8 cellular contexts compared by ENCODE assay signal in the genomic region with DNA sequence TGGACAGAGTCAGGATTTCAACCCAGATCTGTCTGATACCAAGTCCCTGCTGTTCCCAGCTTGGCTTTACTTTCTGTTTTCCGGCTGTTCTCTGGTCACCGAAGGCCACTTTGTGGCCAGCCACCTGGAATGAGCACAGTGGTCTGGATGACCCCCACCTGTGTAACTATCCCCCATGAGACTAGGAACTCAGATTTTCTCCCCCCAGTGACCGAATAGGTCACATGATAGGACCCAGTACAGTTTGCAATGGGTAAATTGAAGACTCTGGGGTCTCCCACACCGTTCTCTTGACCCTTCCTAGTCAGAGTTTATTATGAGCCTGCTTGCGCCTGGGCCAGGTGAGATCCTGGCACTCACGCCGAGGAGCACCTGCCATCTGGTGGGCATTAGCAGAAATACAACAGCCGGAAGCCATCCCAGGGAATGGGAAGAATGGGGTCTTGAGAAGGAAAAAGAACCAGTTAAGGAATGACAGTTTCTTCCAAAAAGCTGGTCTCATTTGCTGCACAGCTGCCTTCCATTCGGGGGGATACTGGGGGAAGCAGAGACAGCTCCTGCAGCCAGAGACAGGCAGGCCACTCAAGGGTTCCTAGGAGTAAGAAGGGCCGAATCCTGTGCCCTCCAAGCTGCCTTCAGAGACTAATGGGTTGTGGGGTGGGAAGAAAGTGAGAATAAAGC. TPM values are rescaled to one million over a fixed set of nuclear protein-coding genes. Genes with fewer than 3 reads are reported as not detected.
DNase-seq lines count a peak whose midpoint lies in the region; ATAC-seq and TF ChIP-seq lines count a peak whose summit lies in the region.

No MANE protein-coding gene starts in this region.

- H3K27ac Mint-ChIP-seq in activated B cell treated with CpG ODN at 0.5 μM for 24 hours: no peak overlapping the region
- H3K27ac Mint-ChIP-seq in central memory CD8-positive, alpha-beta T cell (ENCODE audit: low read depth): no peak overlapping the region
- H3K27ac Mint-ChIP-seq in stimulated activated naive B cell treated with anti-CD40 and anti-IgM and Interleukin-4, amounts not matched to agents 10 μg/mL and 1 μg/mL and 100 μg/mL, for 72 hours: peak overlapping the region; percentile 9

- DNase-seq in GM12865 (ENCODE audit: low read depth) (peak; percentile 65), NCI-H146 treated with DMSO at 0.1 percent for 48 hours (lab: John Stamatoyannopoulos, UW; ENCODE audit: unreplicated experiment) (peak; percentile 10), activated B cell treated with CpG ODN at 0.5 μM for 24 hours (peak; percentile 30)
- DNase-seq in central memory CD8-positive, alpha-beta T cell (ENCODE audit: low spot score in 2 of 2): peak; percentile 23 to 28
- peak; percentile 8 for DNase-seq in stimulated activated naive B cell treated with anti-CD40 and anti-IgM and Interleukin-4, amounts not matched to agents 10 μg/mL and 1 μg/mL and 100 μg/mL, for 72 hours

- peak overlapping the region; percentile 31 to 36 for H3K9ac ChIP-seq in liver (ENCODE audit: low read depth in 1 of 2, low read length in 2 of 2)

- CTCF ChIA-PET in activated B cell treated with CpG ODN at 0.5 μM for 24 hours (lab: Charles Lee): interaction anchor here (0.7 to 4.8 kb wide), 19 partner anchors 8 to 294 kb away, joined by 3 to 69 read pairs (median 5); a partner anchor contains a TSS

- peak; percentile 97 for TF ChIP-seq RAD21 in liver (IDR thresholded peaks at IDR 0.05)

- no peaks in the 10 kb centered on the region for H3K27me3 ChIP-seq in liver (ENCODE audit: control insufficient read depth in 4 of 4, insufficient read depth in 4 of 4, low read length in 3 of 4)

- H3K27ac ChIP-seq in liver (ENCODE audit: low read depth in 1 of 2, low read length in 2 of 2): peak overlapping the region; percentile 36 to 78

- no peak overlapping the region for H3K4me3 Mint-ChIP-seq in activated B cell treated with CpG ODN at 0.5 μM for 24 hours
- no peak overlapping the region for H3K4me3 Mint-ChIP-seq in central memory CD8-positive, alpha-beta T cell
- no peak overlapping the region for H3K4me3 Mint-ChIP-seq in stimulated activated naive B cell treated with anti-CD40 and anti-IgM and Interleukin-4, amounts not matched to agents 10 μg/mL and 1 μg/mL and 100 μg/mL, for 72 hours

- H3K27me3 Mint-ChIP-seq in activated B cell treated with CpG ODN at 0.5 μM for 24 hours: no peaks in the 10 kb centered on the region
- H3K27me3 Mint-ChIP-seq in central memory CD8-positive, alpha-beta T cell: no peaks in the 10 kb centered on the region
- H3K27me3 Mint-ChIP-seq in stimulated activated naive B cell treated with anti-CD40 and anti-IgM and Interleukin-4, amounts not matched to agents 10 μg/mL and 1 μg/mL and 100 μg/mL, for 72 hours: no peaks in the 10 kb centered on the region

- H3K9me3 Mint-ChIP-seq in activated B cell treated with CpG ODN at 0.5 μM for 24 hours: no peaks in the 10 kb centered on the region
- H3K9me3 Mint-ChIP-seq in central memory CD8-positive, alpha-beta T cell: no peaks in the 10 kb centered on the region
- H3K9me3 Mint-ChIP-seq in stimulated activated naive B cell treated with anti-CD40 and anti-IgM and Interleukin-4, amounts not matched to agents 10 μg/mL and 1 μg/mL and 100 μg/mL, for 72 hours: no peaks in the 10 kb centered on the region

- peaks cover 0 to 2% (median 0%) of the 10 kb centered on the region in 4 donors for H3K36me3 ChIP-seq in liver (ENCODE audit: control insufficient read depth in 4 of 4, insufficient read depth in 3 of 4, low read depth in 1 of 4, low read length in 3 of 4)

- 21% methylated on average over 10 of the region's 10 CpGs for WGBS in liver

- peaks cover 1 to 19% (median 11%) of the 10 kb centered on the region in 4 donors for H3K4me1 ChIP-seq in liver (ENCODE audit: control insufficient read depth in 4 of 4, insufficient read depth in 4 of 4, low read length in 3 of 4)

- POLR2A ChIA-PET in activated B cell treated with CpG ODN at 0.5 μM for 24 hours (lab: Charles Lee): interaction anchor here (0.5 to 0.8 kb wide), 5 partner anchors 12 to 397 kb away, joined by 3 to 4 read pairs (median 3); no protein-coding TSS in a partner anchor

- no peak overlapping the region for H3K4me3 ChIP-seq in GM12865 (ENCODE audit: low read depth, low read length)
- no peak overlapping the region for H3K4me3 ChIP-seq in liver (ENCODE audit: low read depth in 1 of 3, low read length in 3 of 3)

- H3K9me3 ChIP-seq in liver (ENCODE audit: control insufficient read depth in 4 of 4, low read length in 3 of 4): no peaks in the 10 kb centered on the region

- intact Hi-C loops in activated B cell treated with CpG ODN at 0.5 μM for 24 hours (cut with micrococcal nuclease): loop anchor here (1.0 to 5.0 kb wide), 4 partner anchors 46 to 631 kb away; a partner anchor contains a TSS

- ATAC-seq in activated B cell treated with CpG ODN at 0.5 μM for 24 hours (ENCODE audit: low read depth): peak; percentile 86
- peak; percentile 40 for ATAC-seq in central memory CD8-positive, alpha-beta T cell (replicated peaks; ENCODE audit: extremely low read depth, poor library complexity, severe bottlenecking)
- peak; percentile 80 to 85 for ATAC-seq in stimulated activated naive B cell treated with anti-CD40 and anti-IgM and Interleukin-4, amounts not matched to agents 10 μg/mL and 1 μg/mL and 100 μg/mL, for 72 hours (replicated peaks)
- no peak for ATAC-seq in HG03460 (IDR thresholded peaks at IDR 0.05; ENCODE audit: unreplicated experiment)
- ATAC-seq in HG03135 (IDR thresholded peaks at IDR 0.05; ENCODE audit: unreplicated experiment): no peak

- TF ChIP-seq CTCF in GM12865 (IDR thresholded peaks at IDR 0.05; ENCODE audit: insufficient read depth, low read depth, low read length, missing control alignments): peak; percentile 85
- TF ChIP-seq CTCF in activated B cell treated with CpG ODN at 0.5 μM for 24 hours (IDR thresholded peaks at IDR 0.05): peak; percentile 90
- TF ChIP-seq CTCF in liver (IDR thresholded peaks at IDR 0.05; ENCODE audit: low read depth, low read length, missing input control): peak; percentile 85

- H3K36me3 Mint-ChIP-seq in activated B cell treated with CpG ODN at 0.5 μM for 24 hours (ENCODE audit: low read depth): no peaks in the 10 kb centered on the region
- no peaks in the 10 kb centered on the region for H3K36me3 Mint-ChIP-seq in central memory CD8-positive, alpha-beta T cell (ENCODE audit: insufficient read depth)
- no peaks in the 10 kb centered on the region for H3K36me3 Mint-ChIP-seq in stimulated activated naive B cell treated with anti-CD40 and anti-IgM and Interleukin-4, amounts not matched to agents 10 μg/mL and 1 μg/mL and 100 μg/mL, for 72 hours

- H3K4me1 Mint-ChIP-seq in activated B cell treated with CpG ODN at 0.5 μM for 24 hours: peaks cover 5% of the 10 kb centered on the region
- peaks cover 11% of the 10 kb centered on the region for H3K4me1 Mint-ChIP-seq in central memory CD8-positive, alpha-beta T cell
- peaks cover 6% of the 10 kb centered on the region in 2 donors for H3K4me1 Mint-ChIP-seq in stimulated activated naive B cell treated with anti-CD40 and anti-IgM and Interleukin-4, amounts not matched to agents 10 μg/mL and 1 μg/mL and 100 μg/mL, for 72 hours

TF ChIP-seq in liver, 16 proteins besides CTCF, POLR2A, EP300 and RAD21:
- TF ChIP-seq TAF1 (conservative IDR thresholded peaks at IDR 0.05) (no peak), FOXA2 (IDR thresholded peaks at IDR 0.05) (no peak), FOXA1 (IDR thresholded peaks at IDR 0.05) (no peak), GABPA (IDR thresholded peaks at IDR 0.05 in 1 of 2, conservative IDR thresholded peaks at IDR 0.05 in 1 of 2) (no peak), SP1 (IDR thresholded peaks at IDR 0.05) (no peak), JUND (IDR thresholded peaks at IDR 0.05) (no peak), RXRA (IDR thresholded peaks at IDR 0.05) (peak; percentile 9 to 53), EGR1 (IDR thresholded peaks at IDR 0.05; ENCODE audit: low read depth in 2 of 2) (no peak)
- TF ChIP-seq, protein P1, sequence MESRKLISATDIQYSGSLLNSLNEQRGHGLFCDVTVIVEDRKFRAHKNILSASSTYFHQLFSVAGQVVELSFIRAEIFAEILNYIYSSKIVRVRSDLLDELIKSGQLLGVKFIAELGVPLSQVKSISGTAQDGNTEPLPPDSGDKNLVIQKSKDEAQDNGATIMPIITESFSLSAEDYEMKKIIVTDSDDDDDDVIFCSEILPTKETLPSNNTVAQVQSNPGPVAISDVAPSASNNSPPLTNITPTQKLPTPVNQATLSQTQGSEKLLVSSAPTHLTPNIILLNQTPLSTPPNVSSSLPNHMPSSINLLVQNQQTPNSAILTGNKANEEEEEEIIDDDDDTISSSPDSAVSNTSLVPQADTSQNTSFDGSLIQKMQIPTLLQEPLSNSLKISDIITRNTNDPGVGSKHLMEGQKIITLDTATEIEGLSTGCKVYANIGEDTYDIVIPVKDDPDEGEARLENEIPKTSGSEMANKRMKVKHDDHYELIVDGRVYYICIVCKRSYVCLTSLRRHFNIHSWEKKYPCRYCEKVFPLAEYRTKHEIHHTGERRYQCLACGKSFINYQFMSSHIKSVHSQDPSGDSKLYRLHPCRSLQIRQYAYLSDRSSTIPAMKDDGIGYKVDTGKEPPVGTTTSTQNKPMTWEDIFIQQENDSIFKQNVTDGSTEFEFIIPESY (IDR thresholded peaks at IDR 0.05): no peak

RNA-seq across cellular contexts. Expression of a gene that starts 7.1 kb away (rescaled TPM):
- 0.86 and 1.0 TPM in 2 replicates for total RNA-seq in activated B cell treated with CpG ODN at 0.5 μM for 24 hours
- total RNA-seq in liver: 10 to 100 TPM in 1 of 2 donors, 1 to 10 TPM in 1; 9.2 to 28.4 TPM
- polyA plus RNA-seq in liver: 10 to 100 TPM; 34.2 to 72.8 TPM

RNA-seq across cellular contexts. Expression of a gene that starts 19.5 kb away (rescaled TPM):
- total RNA-seq in activated B cell treated with CpG ODN at 0.5 μM for 24 hours (9.0 and 10.3 TPM in 2 replicates), liver (10 to 100 TPM; 10.0 to 13.4 TPM)
- polyA plus RNA-seq in liver: 10 to 100 TPM in 1 of 2 donors, 1 to 10 TPM in 1; 9.5 to 15.3 TPM

RNA-seq across cellular contexts. Expression of a gene that starts 19.6 kb away (rescaled TPM):
- total RNA-seq in activated B cell treated with CpG ODN at 0.5 μM for 24 hours (76.9 and 103 TPM in 2 replicates), liver (10 to 100 TPM; 31.4 to 34.7 TPM)
- 1 to 10 TPM; 6.9 to 7.0 TPM for polyA plus RNA-seq in liver

RNA-seq across cellular contexts. Expression of a gene that starts 45.9 kb away (rescaled TPM):
- total RNA-seq in activated B cell treated with CpG ODN at 0.5 μM for 24 hours (9.0 and 10.4 TPM in 2 replicates), liver (10 to 100 TPM; 15.8 to 22.8 TPM)
- polyA plus RNA-seq in liver: 10 to 100 TPM; 14.6 to 19.9 TPM

RNA-seq across cellular contexts. Expression of a gene that starts 46.1 kb away (rescaled TPM):
- 2.0 and 4.3 TPM in 2 replicates for total RNA-seq in activated B cell treated with CpG ODN at 0.5 μM for 24 hours
- total RNA-seq in liver: 1 to 10 TPM; 6.9 to 8.1 TPM
- 1 to 10 TPM; 3.8 to 8.0 TPM for polyA plus RNA-seq in liver

Comparison
In these comparisons a context has a peak if more than half of its experiments do, and no peak if none do; other contexts are left out.
1. DNase-seq: peak in every context shown above with its lines; median percentile 65 in GM12865; 30 in activated B cell treated with CpG ODN at 0.5 μM for 24 hours; 26 in central memory CD8-positive, alpha-beta T cell; 10 in NCI-H146 treated with DMSO at 0.1 percent for 48 hours; 8 in stimulated activated naive B cell treated with anti-CD40 and anti-IgM and Interleukin-4, amounts not matched to agents 10 μg/mL and 1 μg/mL and 100 μg/mL, for 72 hours.
2. ATAC-seq: peak in activated B cell treated with CpG ODN at 0.5 μM for 24 hours (single experiment), central memory CD8-positive, alpha-beta T cell (single experiment) and stimulated activated naive B cell treated with anti-CD40 and anti-IgM and Interleukin-4, amounts not matched to agents 10 μg/mL and 1 μg/mL and 100 μg/mL, for 72 hours (2 of 2); none in HG03460 (single experiment) and HG03135 (single experiment).
3. Peak in every context shown above with its lines, with median percentiles within 50 percentile points of each other: CTCF ChIP-seq.